ENCODE assay signal across 29 cellular contexts in the genomic region with DNA sequence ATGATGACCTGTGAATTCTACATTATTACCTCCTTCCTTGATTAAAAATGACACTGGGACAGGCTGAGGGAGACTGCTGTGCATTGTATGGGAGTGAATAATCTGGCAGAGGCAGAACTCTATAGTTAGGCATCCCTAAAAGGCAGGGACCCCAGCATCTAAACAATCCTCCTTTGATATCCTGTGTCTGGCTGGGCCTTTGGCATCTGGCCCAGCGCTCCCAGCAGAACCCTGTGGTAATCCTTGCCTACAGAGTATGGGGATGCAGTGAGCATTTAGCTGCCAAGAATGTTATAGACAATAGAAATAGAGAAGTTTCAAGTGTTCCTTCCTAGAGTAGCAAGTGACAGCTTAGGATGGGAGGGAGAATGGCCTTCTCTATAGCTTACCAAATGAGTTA. TPM values are rescaled to one million over a fixed set of nuclear protein-coding genes. Genes with fewer than 3 reads are reported as not detected.
DNase-seq lines count a peak whose midpoint lies in the region; ATAC-seq and TF ChIP-seq lines count a peak whose summit lies in the region.
"Had no signal": no experiment of that assay in that cellular context is flagged by ENCODE, and none has a peak within 500 bp of the region (broad histone marks: within the 10 kb centered on the region; RNA-seq: fewer than 3 reads in every experiment).

No MANE protein-coding gene starts in this region.

- no peaks in the 10 kb centered on the region for H3K36me3 Mint-ChIP-seq in MCF 10A (ENCODE audit: insufficient read depth, unreplicated experiment)
- no peaks in the 10 kb centered on the region for H3K36me3 Mint-ChIP-seq in activated T-cell treated with anti-CD3 and anti-CD28 coated beads, Interleukin-2, amount 50 U/mL, for 4 hours (ENCODE audit: insufficient read depth)
- H3K36me3 Mint-ChIP-seq: CD4-positive, alpha-beta memory T cell; IgD-negative memory B cell; T-cell had no signal

- POLR2A ChIA-PET in MCF 10A (lab: Yijun Ruan, JAX) = interaction anchor here (0.6 kb wide), 1 partner anchor 75 kb away, joined by 3 read pairs; no protein-coding TSS in a partner anchor

- no peak overlapping the region for H3K4me3 Mint-ChIP-seq in MCF 10A (ENCODE audit: unreplicated experiment)
- no peak overlapping the region for H3K4me3 Mint-ChIP-seq in activated T-cell treated with anti-CD3 and anti-CD28 coated beads, Interleukin-2, amount 50 U/mL, for 4 hours
- H3K4me3 Mint-ChIP-seq: CD4-positive, alpha-beta memory T cell; H9; HFFc6; IgD-negative memory B cell; T-cell had no signal

- no peaks in the 10 kb centered on the region for H3K36me3 ChIP-seq in breast epithelium
- H3K36me3 ChIP-seq in MG63 = no peaks in the 10 kb centered on the region
- H3K36me3 ChIP-seq in sigmoid colon = no peaks in the 10 kb centered on the region

- TF ChIP-seq CTCF in MCF 10A (IDR thresholded peaks at IDR 0.05; ENCODE audit: unreplicated experiment) (no peak), breast epithelium (IDR thresholded peaks at IDR 0.05) (no peak), sigmoid colon (IDR thresholded peaks at IDR 0.05) (no peak)

- H3K4me1 Mint-ChIP-seq in MCF 10A (ENCODE audit: insufficient read depth, unreplicated experiment) = no peaks in the 10 kb centered on the region
- H3K4me1 Mint-ChIP-seq in activated T-cell treated with anti-CD3 and anti-CD28 coated beads, Interleukin-2, amount 50 U/mL, for 4 hours (ENCODE audit: low read depth) = no peaks in the 10 kb centered on the region
- H3K4me1 Mint-ChIP-seq: CD4-positive, alpha-beta memory T cell; H9; T-cell had no signal

- no peak for TF ChIP-seq EP300 in sigmoid colon (IDR thresholded peaks at IDR 0.05)

- no peaks in the 10 kb centered on the region for H3K9me3 Mint-ChIP-seq in MCF 10A (ENCODE audit: unreplicated experiment)
- no peaks in the 10 kb centered on the region for H3K9me3 Mint-ChIP-seq in activated T-cell treated with anti-CD3 and anti-CD28 coated beads, Interleukin-2, amount 50 U/mL, for 4 hours
- H3K9me3 Mint-ChIP-seq: HFFc6, IgD-negative memory B cell, T-cell had no signal

- CTCF ChIA-PET in MCF 10A (lab: Yijun Ruan, JAX) = no interaction called here

- H3K27ac ChIP-seq in breast epithelium = no peak overlapping the region
- peak overlapping the region in 3 of 4 donors; percentile 16 to 47 (median 17) for H3K27ac ChIP-seq in sigmoid colon
- H3K27ac ChIP-seq: GM23248, HL-60, KMS-11 had no signal

- 74 to 84% methylated on average over 1 of the region's 1 CpG for WGBS in sigmoid colon, 2 donors

- H3K4me3 ChIP-seq in breast epithelium (no peak overlapping the region), MG63 (no peak overlapping the region), sigmoid colon (no peak overlapping the region)
- H3K4me3 ChIP-seq: GM23248 had no signal

- H3K9me3 ChIP-seq in breast epithelium (no peaks in the 10 kb centered on the region), MG63 (no peaks in the 10 kb centered on the region), sigmoid colon (no peaks in the 10 kb centered on the region)
- H3K9me3 ChIP-seq: Caco-2 had no signal

- H3K27ac Mint-ChIP-seq in MCF 10A (ENCODE audit: low read depth, unreplicated experiment) = no peak overlapping the region
- H3K27ac Mint-ChIP-seq: CD4-positive, alpha-beta memory T cell; H9; HFFc6; IgD-negative memory B cell; T-cell had no signal

- H3K27me3 ChIP-seq in breast epithelium = peaks cover 0 to 14% of the 10 kb centered on the region in 2 donors
- no peaks in the 10 kb centered on the region for H3K27me3 ChIP-seq in MG63
- H3K27me3 ChIP-seq in sigmoid colon = no peaks in the 10 kb centered on the region

- TF ChIP-seq POLR2A in breast epithelium (IDR thresholded peaks at IDR 0.05) (no peak), sigmoid colon (IDR thresholded peaks at IDR 0.05) (no peak)

- ATAC-seq in activated T-cell treated with anti-CD3 and anti-CD28 coated beads, Interleukin-2, amount 50 U/mL, for 4 hours = no peak
- no peak for ATAC-seq in HG02571 (IDR thresholded peaks at IDR 0.05; ENCODE audit: unreplicated experiment)
- ATAC-seq: T-cell had no signal

- H3K4me1 ChIP-seq in breast epithelium (no peaks in the 10 kb centered on the region), sigmoid colon (peaks cover 0 to 24% (median 14%) of the 10 kb centered on the region in 4 donors)
- H3K4me1 ChIP-seq: Caco-2 had no signal

- DNase-seq in MCF 10A (ENCODE audit: unreplicated experiment) (peak; percentile 29), breast epithelium (ENCODE audit: low spot score in 2 of 2) (no peak), MG63 (peak; percentile 14), foreskin melanocyte (peak; percentile 63), sigmoid colon (no peak)
- no peak for DNase-seq in central memory CD4-positive, alpha-beta T cell
- no peak for DNase-seq in activated T-cell treated with anti-CD3 and anti-CD28 coated beads, Interleukin-2, amount 50 U/mL, for 4 hours
- DNase-seq: AML-193; C1 segment of cervical spinal cord; Caco-2; CD4-positive, alpha-beta memory T cell; DMS153; DND-41; GM23248; H9; HFFc6; NCI-H1092 treated with DMSO at 0.1 percent for 48 hours; NCI-H1436 treated with DMSO at 0.1 percent for 48 hours; NCI-H187 treated with DMSO at 0.1 percent for 48 hours; NCI-H446; NCI-H524 treated with DMSO at 0.1 percent for 48 hours; RPMI8226; SHP77; T-cell had no signal

- peaks cover 22% of the 10 kb centered on the region for H3K27me3 Mint-ChIP-seq in MCF 10A (ENCODE audit: insufficient read depth, unreplicated experiment)
- H3K27me3 Mint-ChIP-seq in activated T-cell treated with anti-CD3 and anti-CD28 coated beads, Interleukin-2, amount 50 U/mL, for 4 hours (ENCODE audit: low read depth) = peaks cover 2% of the 10 kb centered on the region
- H3K27me3 Mint-ChIP-seq: CD4-positive, alpha-beta memory T cell had no signal

- no TSS peak for BruUV-seq in MCF 10A (replicated peaks; lab: Mats Ljungman, UMichigan)

- intact Hi-C loops in MCF 10A (cut with micrococcal nuclease) = no loop called here
- intact Hi-C loops in breast epithelium (cut with DNase I; ENCODE audit: low total_unique reads) = no loop called here
- intact Hi-C loops in sigmoid colon (cut with DNase I) = no loop called here

RNA-seq across cellular contexts. Expression of a gene that starts 38.5 kb away (rescaled TPM):
- total RNA-seq in MCF 10A (2022) (not detected in 2 replicates), breast epithelium (not detected), sigmoid colon (1 to 10 TPM; 1.2 to 3.2 (median 2.2) TPM)
- not detected in 2 replicates for total RNA-seq in MG63 (2014; rRNA removed; shearing (Covaris generic); ENCODE audit: low replicate concordance)
- polyA plus RNA-seq in sigmoid colon = 1 to 10 TPM in 1 of 3 donors, not detected in 2; 1.4 TPM
- total RNA-seq in activated T-cell treated with anti-CD3 and anti-CD28 coated beads, Interleukin-2, amount 50 U/mL, for 4 hours = 1 to 10 TPM in 1 of 3 donors, under 1 TPM in 2; 0.13 to 1.3 (median 0.71) TPM
- total RNA-seq: CD4-positive, alpha-beta memory T cell; GM23248; HFFc6; SK-MEL-5 had no signal
- polyA plus RNA-seq: CD4-positive, alpha-beta memory T cell; GM23248; IgD-negative memory B cell had no signal

Comparison
In these comparisons a context has a peak if more than half of its experiments do, and no peak if none do; other contexts are left out.
1. DNase-seq: peak in MCF 10A (single experiment), MG63 (single experiment) and foreskin melanocyte (single experiment); none in breast epithelium (0 of 2), sigmoid colon (single experiment), central memory CD4-positive, alpha-beta T cell (single experiment) and activated T-cell treated with anti-CD3 and anti-CD28 coated beads, Interleukin-2, amount 50 U/mL, for 4 hours (single experiment).
2. H3K27ac ChIP-seq: peak in sigmoid colon (3 of 4); none in breast epithelium (0 of 2).